ENCODE assay signal across 36 cellular contexts in genomic region chr7:3437467-3437866, GRCh38.
DNase-seq lines count a peak whose midpoint lies in the region; ATAC-seq, FAIRE-seq and TF ChIP-seq lines count a peak whose summit lies in the region.
"Had no signal": no experiment of that assay in that cellular context is flagged by ENCODE, and none has a peak within 500 bp of the region (broad histone marks: within the 10 kb centered on the region; RNA-seq: fewer than 3 reads in every experiment).

No MANE protein-coding gene starts in this region.

- CTCF ChIA-PET in MCF 10A (lab: Yijun Ruan, JAX), result no interaction called here
- CTCF ChIA-PET in WTC11 (lab: Charles Lee), result interaction anchor here (0.6 to 1.1 kb wide), 3 partner anchors 16 to 38 kb away, joined by 3 to 7 read pairs (median 3); no protein-coding TSS in a partner anchor

- TF ChIP-seq POLR2A in breast epithelium (IDR thresholded peaks at IDR 0.05), result no peak

- H3K4me3 Mint-ChIP-seq in MCF 10A (ENCODE audit: unreplicated experiment), result no peak overlapping the region
- H3K4me3 Mint-ChIP-seq in WTC11, result peak overlapping the region; percentile 36
- H3K4me3 Mint-ChIP-seq: activated naive CD8-positive, alpha-beta T cell; CD4-positive, CD25-positive, alpha-beta regulatory T cell; naive B cell; stimulated activated naive B cell treated with anti-CD40 and anti-IgM and Interleukin-4, amounts not matched to agents 10 μg/mL and 1 μg/mL and 100 μg/mL, for 72 hours had no signal

- H3K9me3 Mint-ChIP-seq in MCF 10A (ENCODE audit: unreplicated experiment) (no peaks in the 10 kb centered on the region), WTC11 (no peaks in the 10 kb centered on the region)
- H3K9me3 Mint-ChIP-seq: CD4-positive, CD25-positive, alpha-beta regulatory T cell; naive B cell; stimulated activated naive B cell treated with anti-CD40 and anti-IgM and Interleukin-4, amounts not matched to agents 10 μg/mL and 1 μg/mL and 100 μg/mL, for 72 hours had no signal

- no peaks in the 10 kb centered on the region for H3K79me2 ChIP-seq in keratinocyte (ENCODE audit: control insufficient read depth, insufficient read depth, low read length)

- H3K4me2 ChIP-seq in keratinocyte (ENCODE audit: control insufficient read depth, extremely low read depth, insufficient read depth, low read depth, low read length), result peak overlapping the region; percentile 86

- intact Hi-C loops in MCF 10A (cut with micrococcal nuclease), result loop anchor here (10.0 kb wide), 1 partner anchor 123 kb away; no protein-coding TSS in a partner anchor
- intact Hi-C loops in breast epithelium (cut with DNase I; ENCODE audit: low total_unique reads), result no loop called here

- dilution Hi-C loops in keratinocyte (cut with MboI; ENCODE audit: extremely low pct_ligation_motif_present, low sequenced_read_pairs), result no loop called here

- no peaks in the 10 kb centered on the region for H3K9me3 ChIP-seq in breast epithelium
- no peaks in the 10 kb centered on the region for H3K9me3 ChIP-seq in keratinocyte (ENCODE audit: control insufficient read depth, low read depth, low read length)
- H3K9me3 ChIP-seq: left ventricle myocardium inferior, neutrophil, Peyer's patch, psoas muscle, upper lobe of left lung had no signal

- H3K4me1 Mint-ChIP-seq in MCF 10A (ENCODE audit: insufficient read depth, unreplicated experiment), result peaks cover 48% of the 10 kb centered on the region
- peaks cover 12% of the 10 kb centered on the region for H3K4me1 Mint-ChIP-seq in WTC11
- H3K4me1 Mint-ChIP-seq: CD4-positive, CD25-positive, alpha-beta regulatory T cell; naive B cell; stimulated activated naive B cell treated with anti-CD40 and anti-IgM and Interleukin-4, amounts not matched to agents 10 μg/mL and 1 μg/mL and 100 μg/mL, for 72 hours had no signal

- H3K36me3 ChIP-seq in breast epithelium (no peaks in the 10 kb centered on the region), keratinocyte (ENCODE audit: control insufficient read depth in 2 of 2, extremely low read depth in 1 of 2, insufficient read depth in 2 of 2, low read length in 2 of 2) (peaks cover 0 to 4% of the 10 kb centered on the region in 2 experiments)
- H3K36me3 ChIP-seq: left ventricle myocardium inferior, neutrophil, Peyer's patch, upper lobe of left lung had no signal

- H3K9me1 ChIP-seq in keratinocyte (ENCODE audit: control insufficient read depth, extremely low read depth, insufficient read depth, low read length), result no peaks in the 10 kb centered on the region

- DNase-seq in MCF 10A (ENCODE audit: unreplicated experiment) (no peak), breast epithelium (ENCODE audit: low spot score in 2 of 2) (no peak), WTC11 (ENCODE audit: low spot score) (no peak), keratinocyte (ENCODE audit: low read depth, low spot score) (no peak), urothelium cell line (ENCODE audit: low spot score) (no peak), NCI-H446 (lab: John Stamatoyannopoulos, UW) (no peak), NCI-H446 treated with DMSO at 0.1 percent for 48 hours (lab: John Stamatoyannopoulos, UW) (no peak)
- DNase-seq: activated CD4-positive, alpha-beta T cell treated with anti-CD3 and anti-CD28 coated beads for 4 hours; activated CD8-positive, alpha-beta memory T cell treated with anti-CD3 and anti-CD28 coated beads for 24 hours; activated effector memory CD4-positive, alpha-beta T cell treated with anti-CD3 and anti-CD28 coated beads, Interleukin-2, amount 50 U/mL, for 16 hours; AML-193; caudate nucleus; CD4-positive, CD25-positive, alpha-beta regulatory T cell; DMS79 treated with DMSO at 0.1 percent for 48 hours; GF-D8; glutamatergic neuron; left ventricle myocardium inferior; naive B cell; NCI-H1105; NCI-H187; NCI-H2171 treated with DMSO at 0.1 percent for 48 hours; NCI-H526 treated with DMSO at 0.1 percent for 48 hours; Peyer's patch; psoas muscle; SIG-M5; stimulated activated naive B cell treated with anti-CD40 and anti-IgM and Interleukin-4, amounts not matched to agents 10 μg/mL and 1 μg/mL and 100 μg/mL, for 72 hours; substantia nigra; T1000; upper lobe of left lung had no signal

- H3K36me3 Mint-ChIP-seq in MCF 10A (ENCODE audit: insufficient read depth, unreplicated experiment) (no peaks in the 10 kb centered on the region), WTC11 (no peaks in the 10 kb centered on the region)
- H3K36me3 Mint-ChIP-seq: activated naive CD8-positive, alpha-beta T cell; CD4-positive, CD25-positive, alpha-beta regulatory T cell; naive B cell; stimulated activated naive B cell treated with anti-CD40 and anti-IgM and Interleukin-4, amounts not matched to agents 10 μg/mL and 1 μg/mL and 100 μg/mL, for 72 hours had no signal

- H3K27me3 ChIP-seq in breast epithelium (no peaks in the 10 kb centered on the region), keratinocyte (ENCODE audit: control insufficient read depth, extremely low read depth, insufficient read depth, low read length) (no peaks in the 10 kb centered on the region)
- H3K27me3 ChIP-seq: neutrophil, Peyer's patch, upper lobe of left lung had no signal

- H3K27me3 Mint-ChIP-seq in MCF 10A (ENCODE audit: insufficient read depth, unreplicated experiment) (no peaks in the 10 kb centered on the region), WTC11 (ENCODE audit: low read depth) (no peaks in the 10 kb centered on the region)
- H3K27me3 Mint-ChIP-seq: activated naive CD8-positive, alpha-beta T cell had no signal

- H4K20me1 ChIP-seq in keratinocyte (ENCODE audit: control insufficient read depth, extremely low read depth, insufficient read depth, low read length), result no peaks in the 10 kb centered on the region

- POLR2A ChIA-PET in MCF 10A (lab: Yijun Ruan, JAX), result interaction anchor here (0.6 kb wide), 1 partner anchor 199 kb away, joined by 3 read pairs; no protein-coding TSS in a partner anchor
- POLR2A ChIA-PET in WTC11 (lab: Charles Lee), result no interaction called here

- TF ChIP-seq CTCF in MCF 10A (IDR thresholded peaks at IDR 0.05; ENCODE audit: unreplicated experiment), result no peak
- TF ChIP-seq CTCF in breast epithelium (IDR thresholded peaks at IDR 0.05), result no peak
- no peak for TF ChIP-seq CTCF in WTC11 (IDR thresholded peaks at IDR 0.05)
- TF ChIP-seq CTCF in keratinocyte (optimal IDR thresholded peaks at IDR 0.05 in 1 of 3, IDR thresholded peaks at IDR 0.05 in 1 of 3, conservative IDR thresholded peaks at IDR 0.05 in 1 of 3; ENCODE audit: extremely low read depth in 1 of 3, insufficient read depth in 2 of 3, low read length in 3 of 3), result no peak

- H3K4me1 ChIP-seq in breast epithelium (no peaks in the 10 kb centered on the region), keratinocyte (ENCODE audit: control insufficient read depth, extremely low read depth, insufficient read depth, low read length) (peaks cover 35% of the 10 kb centered on the region)
- H3K4me1 ChIP-seq: Peyer's patch, psoas muscle, upper lobe of left lung had no signal

- peak; percentile 78 for ATAC-seq in WTC11
- ATAC-seq in HG02885 (IDR thresholded peaks at IDR 0.05; ENCODE audit: poor library complexity, unreplicated experiment), result no peak
- ATAC-seq: HCT116; psoas muscle; stimulated activated naive B cell treated with anti-CD40 and anti-IgM and Interleukin-4, amounts not matched to agents 10 μg/mL and 1 μg/mL and 100 μg/mL, for 72 hours had no signal

- BruUV-seq in MCF 10A (replicated peaks; lab: Mats Ljungman, UMichigan), result no TSS peak

- FAIRE-seq in keratinocyte (lab: Jason Lieb, UNC) (no peak), urothelium cell line (lab: Jason Lieb, UNC) (peak; percentile 96)
- FAIRE-seq: islet of Langerhans had no signal

- H3K27ac ChIP-seq in breast epithelium (no peak overlapping the region), keratinocyte (ENCODE audit: control insufficient read depth, insufficient read depth, low read length) (peak overlapping the region; percentile 8)
- H3K27ac ChIP-seq: 22Rv1, left ventricle myocardium inferior, neutrophil, Peyer's patch, psoas muscle, upper lobe of left lung, VCaP had no signal

- peak overlapping the region; percentile 74 for H3K27ac Mint-ChIP-seq in MCF 10A (ENCODE audit: low read depth, unreplicated experiment)
- no peak overlapping the region for H3K27ac Mint-ChIP-seq in WTC11
- H3K27ac Mint-ChIP-seq: activated naive CD8-positive, alpha-beta T cell; CD4-positive, CD25-positive, alpha-beta regulatory T cell; naive B cell; stimulated activated naive B cell treated with anti-CD40 and anti-IgM and Interleukin-4, amounts not matched to agents 10 μg/mL and 1 μg/mL and 100 μg/mL, for 72 hours had no signal

- H3K9ac ChIP-seq in keratinocyte (ENCODE audit: control insufficient read depth, extremely low read depth, insufficient read depth, low read length), result no peak overlapping the region

- H2AFZ ChIP-seq in keratinocyte (ENCODE audit: control insufficient read depth, low read length), result no peak overlapping the region

- H3K4me3 ChIP-seq in breast epithelium (no peak overlapping the region), keratinocyte (ENCODE audit: control insufficient read depth in 2 of 3, extremely low read depth in 1 of 3, insufficient read depth in 2 of 3, low read depth in 1 of 3, low read length in 3 of 3) (peak overlapping the region; percentile 30 to 43 (median 41))
- H3K4me3 ChIP-seq: left ventricle myocardium inferior, Peyer's patch, psoas muscle, upper lobe of left lung had no signal

TF ChIP-seq in WTC11, 78 proteins besides CTCF, POLR2A, EP300 and RAD21 (continues in another document):
- no peak for TF ChIP-seq E2F1 (CRISPR knock-in tag; IDR thresholded peaks at IDR 0.05)
- no peak for TF ChIP-seq CREB1 (CRISPR knock-in tag; IDR thresholded peaks at IDR 0.05)
- TF ChIP-seq ZBTB21 (CRISPR knock-in tag; IDR thresholded peaks at IDR 0.05; ENCODE audit: borderline replicate concordance), result no peak

Comparison
In these comparisons a context has a peak if more than half of its experiments do, and no peak if none do; other contexts are left out.
1. H3K4me3 ChIP-seq: peak in keratinocyte (3 of 3); none in breast epithelium (0 of 3).